10 cellular contexts compared by ENCODE assay signal in genomic region chr2:168338292-168338691, GRCh38.
"Had no signal": no experiment of that assay in that cellular context is flagged by ENCODE, and none has a peak within 500 bp of the region (broad histone marks: within the 10 kb centered on the region; RNA-seq: fewer than 3 reads in every experiment).

No MANE protein-coding gene starts in this region.

- H3K36me3 Mint-ChIP-seq: naive thymus-derived CD8-positive, alpha-beta T cell; stimulated activated naive B cell treated with anti-CD40 and anti-IgM and Interleukin-4, amounts not matched to agents 10 μg/mL and 1 μg/mL and 100 μg/mL, for 72 hours had no signal

- ATAC-seq: gastroesophageal sphincter; left lung; mucosa of descending colon; naive thymus-derived CD8-positive, alpha-beta T cell; stimulated activated naive B cell treated with anti-CD40 and anti-IgM and Interleukin-4, amounts not matched to agents 10 μg/mL and 1 μg/mL and 100 μg/mL, for 72 hours had no signal

- H3K4me3 Mint-ChIP-seq: activated naive CD4-positive, alpha-beta T cell treated with anti-CD3 and anti-CD28 coated beads for 36 hours; naive thymus-derived CD8-positive, alpha-beta T cell; stimulated activated naive B cell treated with anti-CD40 and anti-IgM and Interleukin-4, amounts not matched to agents 10 μg/mL and 1 μg/mL and 100 μg/mL, for 72 hours had no signal

- H3K27me3 Mint-ChIP-seq: stimulated activated naive B cell treated with anti-CD40 and anti-IgM and Interleukin-4, amounts not matched to agents 10 μg/mL and 1 μg/mL and 100 μg/mL, for 72 hours had no signal

- H3K9me3 Mint-ChIP-seq: activated naive CD4-positive, alpha-beta T cell treated with anti-CD3 and anti-CD28 coated beads for 36 hours; activated T-helper 2 cell treated with anti-CD3 and anti-CD28 coated beads, Interferon-gamma antibody, Interleukin-2, Interleukin-4, amounts not matched to agents 10 μg/mL and 5 μg/mL and 100 μg/mL, durations not matched to agents 14 hours and 24 hours and 36 hours; naive thymus-derived CD8-positive, alpha-beta T cell; stimulated activated naive B cell treated with anti-CD40 and anti-IgM and Interleukin-4, amounts not matched to agents 10 μg/mL and 1 μg/mL and 100 μg/mL, for 72 hours had no signal

- DNase-seq: activated CD4-positive, alpha-beta T cell treated with anti-CD3 and anti-CD28 coated beads, Interleukin-2, amount 50 U/mL, for 4 hours; activated CD4-positive, CD25-positive, alpha-beta regulatory T cell treated with anti-CD3 and anti-CD28 coated beads, Interleukin-2, amount 50 U/mL, for 72 hours; activated naive CD4-positive, alpha-beta T cell treated with anti-CD3 and anti-CD28 coated beads for 36 hours; left lung; mucosa of descending colon; naive thymus-derived CD8-positive, alpha-beta T cell; stimulated activated CD4-positive, alpha-beta T cell treated with anti-CD3 and anti-CD28 coated beads, Interleukin-2, amount 100 ng/mL, for 48 hours; stimulated activated naive B cell treated with anti-CD40 and anti-IgM and Interleukin-4, amounts not matched to agents 10 μg/mL and 1 μg/mL and 100 μg/mL, for 72 hours had no signal

- H3K27ac Mint-ChIP-seq: activated naive CD4-positive, alpha-beta T cell treated with anti-CD3 and anti-CD28 coated beads for 36 hours; activated T-helper 2 cell treated with anti-CD3 and anti-CD28 coated beads, Interferon-gamma antibody, Interleukin-2, Interleukin-4, amounts not matched to agents 10 μg/mL and 5 μg/mL and 100 μg/mL, durations not matched to agents 14 hours and 24 hours and 36 hours; stimulated activated naive B cell treated with anti-CD40 and anti-IgM and Interleukin-4, amounts not matched to agents 10 μg/mL and 1 μg/mL and 100 μg/mL, for 72 hours had no signal
